10 cellular contexts compared by ENCODE assay signal in genomic region chr3:120160050-120160449, GRCh38.
DNase-seq lines count a peak whose midpoint lies in the region; ATAC-seq and TF ChIP-seq lines count a peak whose summit lies in the region.
"Had no signal": no experiment of that assay in that cellular context is flagged by ENCODE, and none has a peak within 500 bp of the region (broad histone marks: within the 10 kb centered on the region; RNA-seq: fewer than 3 reads in every experiment).

No MANE protein-coding gene starts in this region.

- H3K9me3 Mint-ChIP-seq in naive thymus-derived CD8-positive, alpha-beta T cell, result peaks cover 7 to 15% (median 10%) of the 10 kb centered on the region in 9 donors

- intact Hi-C loops in Right ventricle myocardium inferior (cut with DNase I), result no loop called here
- intact Hi-C loops in cardiac septum (cut with DNase I), result no loop called here

- H3K36me3 Mint-ChIP-seq in naive thymus-derived CD8-positive, alpha-beta T cell, result peaks cover 0 to 11% (median 10%) of the 10 kb centered on the region in 3 donors

- no peaks in the 10 kb centered on the region for H3K27me3 ChIP-seq in kidney epithelial cell (ENCODE audit: control insufficient read depth, insufficient read depth, low read length)
- H3K27me3 ChIP-seq: Peyer's patch had no signal

- no peak overlapping the region for H3K4me3 Mint-ChIP-seq in naive thymus-derived CD8-positive, alpha-beta T cell
- H3K4me3 Mint-ChIP-seq: B cell had no signal

- peaks cover 0 to 2% (median 0%) of the 10 kb centered on the region in 4 donors for H3K4me1 Mint-ChIP-seq in naive thymus-derived CD8-positive, alpha-beta T cell

- POLR2A ChIA-PET in naive thymus-derived CD8-positive, alpha-beta T cell (lab: Charles Lee), result no interaction called here

- no peak overlapping the region for H3K4me3 ChIP-seq in kidney epithelial cell (ENCODE audit: low read depth, low read length)
- H3K4me3 ChIP-seq: Peyer's patch had no signal

- no peak for DNase-seq in Right ventricle myocardium inferior (ENCODE audit: missing footprints)
- no peak for DNase-seq in cardiac septum (ENCODE audit: low spot score)
- peak; percentile 92 for DNase-seq in astrocyte of the hippocampus (ENCODE audit: low read depth, low spot score)
- peak; percentile 85 for DNase-seq in kidney epithelial cell (ENCODE audit: low read depth)
- no peak for DNase-seq in NK-92 treated with Interleukin-12 subunit alpha and Interleukin-12 subunit beta, amount 100 ng/mL, for 24 hours (lab: John Stamatoyannopoulos, UW)
- no peak for DNase-seq in naive thymus-derived CD8-positive, alpha-beta T cell
- no peak for DNase-seq in NCI-H2171 (lab: John Stamatoyannopoulos, UW)
- DNase-seq in NCI-H1092 treated with DMSO at 0.1 percent for 48 hours (lab: John Stamatoyannopoulos, UW), result no peak

- peak; percentile 95 for ATAC-seq in Right ventricle myocardium inferior
- no peak for ATAC-seq in naive thymus-derived CD8-positive, alpha-beta T cell

- TF ChIP-seq CTCF in kidney epithelial cell (IDR thresholded peaks at IDR 0.05; ENCODE audit: insufficient read depth, low read length, poor library complexity, severe bottlenecking), result no peak

- H3K27me3 Mint-ChIP-seq in naive thymus-derived CD8-positive, alpha-beta T cell, result peaks cover 0 to 13% (median 0%) of the 10 kb centered on the region in 5 donors

- H3K27ac Mint-ChIP-seq in naive thymus-derived CD8-positive, alpha-beta T cell, result no peak overlapping the region
- H3K27ac Mint-ChIP-seq: B cell had no signal

- no peaks in the 10 kb centered on the region for H3K36me3 ChIP-seq in kidney epithelial cell (ENCODE audit: control insufficient read depth, insufficient read depth, low read length)
- H3K36me3 ChIP-seq: Peyer's patch had no signal

Comparison
In these comparisons a context has a peak if more than half of its experiments do, and no peak if none do; other contexts are left out.
1. DNase-seq: peak in astrocyte of the hippocampus (single experiment) and kidney epithelial cell (single experiment); none in Right ventricle myocardium inferior (single experiment), cardiac septum (single experiment), NK-92 treated with Interleukin-12 subunit alpha and Interleukin-12 subunit beta, amount 100 ng/mL, for 24 hours (single experiment), naive thymus-derived CD8-positive, alpha-beta T cell (0 of 10), NCI-H2171 (single experiment) and NCI-H1092 treated with DMSO at 0.1 percent for 48 hours (single experiment).